Comparison of ENCODE assay signal across 25 cellular contexts in the genomic region with DNA sequence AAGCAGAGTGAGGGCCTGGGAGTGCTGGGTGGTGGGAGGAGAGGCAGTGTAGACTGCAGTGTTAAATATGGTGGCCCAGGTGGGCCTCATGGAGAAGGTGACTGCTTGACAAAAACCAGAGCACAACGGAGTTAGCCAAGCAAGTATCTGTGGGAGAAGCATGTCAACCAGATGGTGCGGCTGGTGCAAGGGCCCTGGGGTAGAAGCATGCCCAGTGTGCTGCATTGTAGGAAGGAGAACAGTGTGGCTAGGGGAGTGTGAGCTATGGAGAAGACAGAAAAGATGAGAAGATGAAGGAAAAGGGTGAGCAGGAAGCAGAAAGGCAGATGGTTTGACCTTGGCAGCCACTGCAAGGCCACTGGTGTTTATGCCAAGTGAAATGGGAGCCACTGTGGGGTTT. TPM values are rescaled to one million over a fixed set of nuclear protein-coding genes. Genes with fewer than 3 reads are reported as not detected.
DNase-seq lines count a peak whose midpoint lies in the region; ATAC-seq, FAIRE-seq and TF ChIP-seq lines count a peak whose summit lies in the region.
"Had no signal": no experiment of that assay in that cellular context is flagged by ENCODE, and none has a peak within 500 bp of the region (broad histone marks: within the 10 kb centered on the region; RNA-seq: fewer than 3 reads in every experiment).

No MANE protein-coding gene starts in this region.

- DNase-seq in natural killer cell (no peak), kidney (peak; percentile 25), posterior vena cava (ENCODE audit: low spot score) (peak; percentile 20), NAMALWA (ENCODE audit: low spot score) (no peak), MG63 (no peak), NCI-H1694 treated with DMSO at 0.1 percent for 48 hours (lab: John Stamatoyannopoulos, UW) (no peak)
- no peak for DNase-seq in natural killer cell treated with Interleukin-12 subunit alpha and Interleukin-12 subunit beta and Interleukin-15 and Interleukin-18, amount 100 ng/mL, for 72 hours (ENCODE audit: low spot score)
- DNase-seq: ACHN; Caco-2; CD4-positive, alpha-beta T cell; DMS 273 treated with DMSO at 0.1 percent for 48 hours; DMS79 treated with DMSO at 0.1 percent for 48 hours; IMR-90; NCI-H1105 treated with DMSO at 0.1 percent for 48 hours; NCI-H2081; NCI-H2171; NCI-H526; Peyer's patch had no signal

- H3K4me3 ChIP-seq in kidney (ENCODE audit: low read length in 2 of 2) (no peak overlapping the region), MG63 (no peak overlapping the region)
- H3K4me3 ChIP-seq: BLaER1, HAP-1, Peyer's patch, SJSA1 had no signal

- no peak overlapping the region for H3K27ac Mint-ChIP-seq in natural killer cell
- no peak overlapping the region for H3K27ac Mint-ChIP-seq in natural killer cell treated with Interleukin-12 subunit alpha and Interleukin-12 subunit beta and Interleukin-15 and Interleukin-18, amount 100 ng/mL, for 72 hours
- H3K27ac Mint-ChIP-seq: CD4-positive, alpha-beta T cell had no signal

- H3K27ac ChIP-seq in kidney (ENCODE audit: low read depth in 2 of 2, low read length in 2 of 2), result no peak overlapping the region
- H3K27ac ChIP-seq: 22Rv1, BLaER1, KMS-11, Peyer's patch, SJSA1 had no signal

- H3K4me3 Mint-ChIP-seq in natural killer cell, result peak overlapping the region; percentile 2
- no peak overlapping the region for H3K4me3 Mint-ChIP-seq in natural killer cell treated with Interleukin-12 subunit alpha and Interleukin-12 subunit beta and Interleukin-15 and Interleukin-18, amount 100 ng/mL, for 72 hours
- H3K4me3 Mint-ChIP-seq: CD4-positive, alpha-beta T cell had no signal

- no peaks in the 10 kb centered on the region for H3K36me3 Mint-ChIP-seq in natural killer cell
- H3K36me3 Mint-ChIP-seq in natural killer cell treated with Interleukin-12 subunit alpha and Interleukin-12 subunit beta and Interleukin-15 and Interleukin-18, amount 100 ng/mL, for 72 hours, result no peaks in the 10 kb centered on the region

- H3K9me3 Mint-ChIP-seq in natural killer cell, result no peaks in the 10 kb centered on the region
- no peaks in the 10 kb centered on the region for H3K9me3 Mint-ChIP-seq in natural killer cell treated with Interleukin-12 subunit alpha and Interleukin-12 subunit beta and Interleukin-15 and Interleukin-18, amount 100 ng/mL, for 72 hours
- H3K9me3 Mint-ChIP-seq: CD4-positive, alpha-beta T cell had no signal

- peaks cover 48% of the 10 kb centered on the region for H3K27me3 ChIP-seq in MG63

- TF ChIP-seq CTCF in natural killer cell (IDR thresholded peaks at IDR 0.05) (no peak), kidney (IDR thresholded peaks at IDR 0.05; ENCODE audit: borderline replicate concordance, extremely low read depth, insufficient read depth) (no peak)

- H3K9me3 ChIP-seq in kidney (ENCODE audit: control insufficient read depth in 1 of 2, low read length in 2 of 2) (no peaks in the 10 kb centered on the region), MG63 (no peaks in the 10 kb centered on the region)
- H3K9me3 ChIP-seq: BLaER1, HAP-1, Peyer's patch, SJSA1 had no signal

- intact Hi-C loops in natural killer cell (cut with micrococcal nuclease), result no loop called here
- intact Hi-C loops in kidney (cut with DNase I), result no loop called here
- intact Hi-C loops in posterior vena cava (cut with DNase I), result loop anchor here in 1 of 2 donors (10.0 kb wide), 1 partner anchor 239 kb away; no protein-coding TSS in a partner anchor

- peaks cover 38 to 39% of the 10 kb centered on the region in 2 donors for H3K27me3 Mint-ChIP-seq in natural killer cell (ENCODE audit: low read depth in 2 of 2)
- H3K27me3 Mint-ChIP-seq in natural killer cell treated with Interleukin-12 subunit alpha and Interleukin-12 subunit beta and Interleukin-15 and Interleukin-18, amount 100 ng/mL, for 72 hours, result peaks cover 31 to 44% of the 10 kb centered on the region in 2 donors

- H3K4me1 ChIP-seq in kidney (ENCODE audit: control insufficient read depth in 1 of 2, insufficient read depth in 1 of 2, low read depth in 1 of 2, low read length in 2 of 2), result no peaks in the 10 kb centered on the region
- H3K4me1 ChIP-seq: Caco-2, HAP-1, SJSA1 had no signal

- H3K9ac ChIP-seq in kidney (ENCODE audit: low read length in 2 of 2), result no peak overlapping the region
- H3K9ac ChIP-seq: BLaER1, KMS-11 had no signal

- H3K36me3 ChIP-seq in kidney (ENCODE audit: control insufficient read depth in 1 of 2, insufficient read depth in 2 of 2, low read length in 2 of 2), result no peaks in the 10 kb centered on the region
- H3K36me3 ChIP-seq in MG63, result no peaks in the 10 kb centered on the region
- H3K36me3 ChIP-seq: BLaER1, HAP-1, Peyer's patch, SJSA1 had no signal

- FAIRE-seq in kidney (lab: Jason Lieb, UNC), result no peak

- no peak for ATAC-seq in natural killer cell
- ATAC-seq in natural killer cell treated with Interleukin-12 subunit alpha and Interleukin-12 subunit beta and Interleukin-15 and Interleukin-18, amount 100 ng/mL, for 72 hours, result no peak
- no peak for ATAC-seq in HG02642 (IDR thresholded peaks at IDR 0.05; ENCODE audit: poor library complexity, unreplicated experiment)

- H3K4me1 Mint-ChIP-seq in natural killer cell, result peaks cover 10 to 21% of the 10 kb centered on the region in 2 donors
- H3K4me1 Mint-ChIP-seq in natural killer cell treated with Interleukin-12 subunit alpha and Interleukin-12 subunit beta and Interleukin-15 and Interleukin-18, amount 100 ng/mL, for 72 hours (ENCODE audit: low read depth in 2 of 2), result peaks cover 6 to 11% of the 10 kb centered on the region in 2 donors

RNA-seq across cellular contexts. Expression of gene VSTM2B, which starts 2.2 kb away (rescaled TPM):
- not detected for total RNA-seq in natural killer cell
- total RNA-seq in natural killer cell treated with Interleukin-12 subunit alpha and Interleukin-12 subunit beta and Interleukin-15 and Interleukin-18, amount 100 ng/mL, for 72 hours, result not detected
- not detected for total RNA-seq in kidney
- not detected for polyA plus RNA-seq in kidney (ENCODE audit: insufficient read depth, low read depth, low replicate concordance)
- total RNA-seq in posterior vena cava, result not detected
- not detected in 2 replicates for total RNA-seq in MG63 (2014; rRNA removed; shearing (Covaris generic); ENCODE audit: low replicate concordance)
- total RNA-seq: Caco-2; CD4-positive, alpha-beta T cell; IMR-90; OCI-LY7; Peyer's patch; SJSA1 had no signal
- polyA plus RNA-seq: IMR-90 had no signal

Comparison
In these comparisons a context has a peak if more than half of its experiments do, and no peak if none do; other contexts are left out.
1. DNase-seq: peak in kidney (single experiment) and posterior vena cava (single experiment); none in natural killer cell (single experiment), natural killer cell treated with Interleukin-12 subunit alpha and Interleukin-12 subunit beta and Interleukin-15 and Interleukin-18, amount 100 ng/mL, for 72 hours (single experiment), NAMALWA (single experiment), MG63 (single experiment) and NCI-H1694 treated with DMSO at 0.1 percent for 48 hours (single experiment).